In the genomic region with DNA sequence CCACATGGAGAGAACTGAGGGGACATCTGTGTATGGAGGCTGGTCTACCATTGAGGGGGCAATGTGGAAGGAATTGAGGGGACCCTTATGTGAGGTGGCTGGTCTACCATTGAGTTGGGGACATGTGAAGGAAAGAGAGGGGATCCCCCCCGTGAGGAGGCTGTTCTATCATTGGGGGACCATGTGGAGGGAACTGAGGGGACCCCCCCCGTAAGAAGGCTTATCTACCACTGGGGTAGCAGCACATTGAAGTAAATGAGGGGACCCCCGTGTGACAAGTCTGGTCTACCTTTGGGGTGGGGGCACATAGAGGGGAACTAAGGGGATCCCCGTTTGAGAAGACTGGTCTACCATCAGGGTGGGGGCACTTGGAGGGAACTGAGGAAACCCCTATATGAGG, we compare ENCODE assay signal across 18 cellular contexts.
DNase-seq lines count a peak whose midpoint lies in the region; ATAC-seq, FAIRE-seq and TF ChIP-seq lines count a peak whose summit lies in the region.
"Had no signal": no experiment of that assay in that cellular context is flagged by ENCODE, and none has a peak within 500 bp of the region (broad histone marks: within the 10 kb centered on the region; RNA-seq: fewer than 3 reads in every experiment).

No MANE protein-coding gene starts in this region.

- FAIRE-seq in kidney (lab: Jason Lieb, UNC), result no peak

- H3K27ac Mint-ChIP-seq in activated CD4-positive, alpha-beta T cell treated with anti-CD3 and anti-CD28 coated beads, Interleukin-2, amount 10 ng/mL, durations not matched to agents 7 days and 5 days, result no peak overlapping the region
- H3K27ac Mint-ChIP-seq in CD14-positive monocyte, result no peak overlapping the region

- no peak overlapping the region for H3K9ac ChIP-seq in kidney (ENCODE audit: low read length in 2 of 2)
- H3K9ac ChIP-seq: BLaER1 treated with 17β-estradiol and CSF1 and Interleukin-3, amounts not matched to agents 10 nM and 100 nM had no signal

- TF ChIP-seq EP300 in suprapubic skin (IDR thresholded peaks at IDR 0.05), result no peak

- H3K9me3 ChIP-seq in kidney (ENCODE audit: control insufficient read depth in 1 of 2, low read length in 2 of 2) (peaks cover 0 to 8% of the 10 kb centered on the region in 2 donors), suprapubic skin (no peaks in the 10 kb centered on the region)

- no peak overlapping the region for H3K4me3 Mint-ChIP-seq in activated CD4-positive, alpha-beta T cell treated with anti-CD3 and anti-CD28 coated beads, Interleukin-2, amount 10 ng/mL, durations not matched to agents 7 days and 5 days
- no peak overlapping the region for H3K4me3 Mint-ChIP-seq in CD14-positive monocyte

- 88% methylated on average over 4 of the region's 4 CpGs for WGBS in suprapubic skin

- H3K36me3 ChIP-seq in kidney (ENCODE audit: control insufficient read depth in 1 of 2, insufficient read depth in 2 of 2, low read length in 2 of 2), result no peaks in the 10 kb centered on the region
- no peaks in the 10 kb centered on the region for H3K36me3 ChIP-seq in suprapubic skin
- H3K36me3 ChIP-seq: BLaER1 treated with 17β-estradiol and CSF1 and Interleukin-3, amounts not matched to agents 10 nM and 100 nM had no signal

- CTCF ChIA-PET in activated CD4-positive, alpha-beta T cell treated with anti-CD3 and anti-CD28 coated beads, Interleukin-2, amount 10 ng/mL, durations not matched to agents 7 days and 5 days (lab: Charles Lee), result no interaction called here

- no peak for TF ChIP-seq CTCF in CD14-positive monocyte (IDR thresholded peaks at IDR 0.05)
- TF ChIP-seq CTCF in kidney (IDR thresholded peaks at IDR 0.05; ENCODE audit: borderline replicate concordance, extremely low read depth, insufficient read depth), result no peak
- TF ChIP-seq CTCF in suprapubic skin (IDR thresholded peaks at IDR 0.05), result no peak

- ATAC-seq in GM18858 (IDR thresholded peaks at IDR 0.05; ENCODE audit: unreplicated experiment) (no peak), GM19035 (IDR thresholded peaks at IDR 0.05; ENCODE audit: unreplicated experiment) (no peak)
- ATAC-seq: Panc1 had no signal

- intact Hi-C loops in CD14-positive monocyte (cut with micrococcal nuclease), result no loop called here
- intact Hi-C loops in kidney (cut with DNase I), result no loop called here

- POLR2A ChIA-PET in activated CD4-positive, alpha-beta T cell treated with anti-CD3 and anti-CD28 coated beads, Interleukin-2, amount 10 ng/mL, durations not matched to agents 7 days and 5 days (lab: Charles Lee), result no interaction called here

- no peak for TF ChIP-seq POLR2A in suprapubic skin (IDR thresholded peaks at IDR 0.05)

- H3K27me3 Mint-ChIP-seq in activated CD4-positive, alpha-beta T cell treated with anti-CD3 and anti-CD28 coated beads, Interleukin-2, amount 10 ng/mL, durations not matched to agents 7 days and 5 days, result no peaks in the 10 kb centered on the region
- H3K27me3 Mint-ChIP-seq in CD14-positive monocyte (ENCODE audit: low read depth in 3 of 3), result peaks cover 1 to 13% (median 12%) of the 10 kb centered on the region in 3 donors

- H3K27ac ChIP-seq in kidney (ENCODE audit: low read depth in 2 of 2, low read length in 2 of 2) (no peak overlapping the region), suprapubic skin (no peak overlapping the region)
- H3K27ac ChIP-seq: BLaER1 treated with 17β-estradiol and CSF1 and Interleukin-3, amounts not matched to agents 10 nM and 100 nM had no signal

- no peaks in the 10 kb centered on the region for H3K36me3 Mint-ChIP-seq in activated CD4-positive, alpha-beta T cell treated with anti-CD3 and anti-CD28 coated beads, Interleukin-2, amount 10 ng/mL, durations not matched to agents 7 days and 5 days (ENCODE audit: low read depth)
- no peaks in the 10 kb centered on the region for H3K36me3 Mint-ChIP-seq in CD14-positive monocyte

- DNase-seq in activated CD4-positive, alpha-beta T cell treated with anti-CD3 and anti-CD28 coated beads, Interleukin-2, amount 10 ng/mL, durations not matched to agents 7 days and 5 days, result peak; percentile 3
- DNase-seq in activated CD4-positive, alpha-beta T cell treated with anti-CD3 and anti-CD28 coated beads, Interleukin-2, amount 50 U/mL, for 1 hour, result no peak
- DNase-seq in CD14-positive monocyte (ENCODE audit: low spot score) (peak; percentile 11), kidney (peak; percentile 12), suprapubic skin (ENCODE audit: low spot score in 2 of 2) (peak; percentile 5 to 28), iPS-NIHi11 (ENCODE audit: low spot score) (no peak)
- DNase-seq: DMS153, EL, HCEC 1CT, MV-4-11, NCI-H1417 treated with DMSO at 0.1 percent for 48 hours, NCI-H2029 treated with DMSO at 0.1 percent for 48 hours, NCI-H510A treated with DMSO at 0.1 percent for 48 hours, SHP77 had no signal

- H3K9me3 Mint-ChIP-seq in activated CD4-positive, alpha-beta T cell treated with anti-CD3 and anti-CD28 coated beads, Interleukin-2, amount 10 ng/mL, durations not matched to agents 7 days and 5 days, result peaks cover 38% of the 10 kb centered on the region
- peaks cover 47 to 70% (median 55%) of the 10 kb centered on the region in 7 donors for H3K9me3 Mint-ChIP-seq in CD14-positive monocyte

- H3K27me3 ChIP-seq in suprapubic skin, result peaks cover 14% of the 10 kb centered on the region
- H3K27me3 ChIP-seq: BLaER1 treated with 17β-estradiol and CSF1 and Interleukin-3, amounts not matched to agents 10 nM and 100 nM had no signal

- H3K4me1 Mint-ChIP-seq in activated CD4-positive, alpha-beta T cell treated with anti-CD3 and anti-CD28 coated beads, Interleukin-2, amount 10 ng/mL, durations not matched to agents 7 days and 5 days, result no peaks in the 10 kb centered on the region
- no peaks in the 10 kb centered on the region for H3K4me1 Mint-ChIP-seq in CD14-positive monocyte

- H3K4me1 ChIP-seq in kidney (ENCODE audit: control insufficient read depth in 1 of 2, insufficient read depth in 1 of 2, low read depth in 1 of 2, low read length in 2 of 2) (no peaks in the 10 kb centered on the region), suprapubic skin (no peaks in the 10 kb centered on the region)
- H3K4me1 ChIP-seq: BLaER1 treated with 17β-estradiol and CSF1 and Interleukin-3, amounts not matched to agents 10 nM and 100 nM had no signal

- H3K4me3 ChIP-seq in kidney (ENCODE audit: low read length in 2 of 2) (no peak overlapping the region), suprapubic skin (no peak overlapping the region)
- H3K4me3 ChIP-seq: BLaER1 treated with 17β-estradiol and CSF1 and Interleukin-3, amounts not matched to agents 10 nM and 100 nM had no signal

Comparison
In these comparisons a context has a peak if more than half of its experiments do, and no peak if none do; other contexts are left out.
1. DNase-seq: peak in activated CD4-positive, alpha-beta T cell treated with anti-CD3 and anti-CD28 coated beads, Interleukin-2, amount 10 ng/mL, durations not matched to agents 7 days and 5 days (single experiment), CD14-positive monocyte (single experiment), kidney (single experiment) and suprapubic skin (2 of 2); none in activated CD4-positive, alpha-beta T cell treated with anti-CD3 and anti-CD28 coated beads, Interleukin-2, amount 50 U/mL, for 1 hour (single experiment) and iPS-NIHi11 (single experiment).